Comparison of ENCODE assay signal across 8 cellular contexts in genomic region chr11:82733444-82734119, GRCh38. TPM values are rescaled to one million over a fixed set of nuclear protein-coding genes. Genes with fewer than 3 reads are reported as not detected.
DNase-seq lines count a peak whose midpoint lies in the region; ATAC-seq and TF ChIP-seq lines count a peak whose summit lies in the region.

TSS of gene FAM181B (minus strand) at chr11:82733864. CDS start at chr11:82733729, 135 bp downstream.

- H3K27me3 ChIP-seq in adipocyte (replicated peaks; ENCODE audit: control insufficient read depth, insufficient read depth, low read length) (peaks cover 51% of the 10 kb centered on the region), right atrium auricular region (peaks cover 0 to 5% of the 10 kb centered on the region in 2 donors), parathyroid adenoma (ENCODE audit: control insufficient read depth, insufficient read depth, low read length) (no peaks in the 10 kb centered on the region)

- H3K4me2 ChIP-seq in parathyroid adenoma (ENCODE audit: low read length), result peak within 1 kb of the TSS; percentile 69

- H3K79me2 ChIP-seq in parathyroid adenoma, result no peaks in the 10 kb centered on the region

- ATAC-seq in HG02588 (IDR thresholded peaks at IDR 0.05; ENCODE audit: unreplicated experiment) (no peak), GM18873 (IDR thresholded peaks at IDR 0.05; ENCODE audit: low FRiP score, unreplicated experiment) (no peak)

- peaks cover 4% of the 10 kb centered on the region for H3K9me3 ChIP-seq in adipocyte (ENCODE audit: control insufficient read depth, low read length)
- no peaks in the 10 kb centered on the region for H3K9me3 ChIP-seq in right atrium auricular region
- no peaks in the 10 kb centered on the region for H3K9me3 ChIP-seq in parathyroid adenoma (ENCODE audit: control insufficient read depth, low read length)

- H3K4me1 ChIP-seq in adipocyte (ENCODE audit: control insufficient read depth, insufficient read depth, low read length), result peaks cover 7% of the 10 kb centered on the region
- H3K4me1 ChIP-seq in right atrium auricular region, result peaks cover 0 to 11% of the 10 kb centered on the region in 2 donors
- H3K4me1 ChIP-seq in parathyroid adenoma, result no peaks in the 10 kb centered on the region

- H3K4me3 ChIP-seq in adipocyte (ENCODE audit: low read length), result peak within 1 kb of the TSS; percentile 79
- peak within 1 kb of the TSS; percentile 65 to 66 for H3K4me3 ChIP-seq in right atrium auricular region
- peak within 1 kb of the TSS; percentile 48 for H3K4me3 ChIP-seq in parathyroid adenoma (ENCODE audit: low read depth, low read length)

- H3K36me3 ChIP-seq in adipocyte (ENCODE audit: control insufficient read depth, insufficient read depth, low read length, severe bottlenecking) (no peaks in the 10 kb centered on the region), right atrium auricular region (no peaks in the 10 kb centered on the region), parathyroid adenoma (ENCODE audit: control insufficient read depth, insufficient read depth, low read length) (no peaks in the 10 kb centered on the region)

- DNase-seq in activated effector memory CD4-positive, alpha-beta T cell treated with anti-CD3 and anti-CD28 coated beads, Interleukin-2, amount 50 U/mL, for 16 hours, result peak; percentile 64
- DNase-seq in activated effector memory CD4-positive, alpha-beta T cell treated with Interleukin-2 at 50 U/mL for 16 hours, result no peak
- DNase-seq in NCI-H524 (lab: John Stamatoyannopoulos, UW) (peak; percentile 29 to 55), adipocyte (ENCODE audit: low read depth) (peak; percentile 38), right atrium auricular region (ENCODE audit: low spot score) (no peak)

- H3K27ac ChIP-seq in right atrium auricular region (peak within 1 kb of the TSS; percentile 73 to 74), parathyroid adenoma (no peak within 1 kb of the TSS)

- peak within 1 kb of the TSS; percentile 84 for H2AFZ ChIP-seq in parathyroid adenoma

- TF ChIP-seq CTCF in right atrium auricular region (IDR thresholded peaks at IDR 0.05) (no peak), parathyroid adenoma (IDR thresholded peaks at IDR 0.05) (no peak)

- peak within 1 kb of the TSS; percentile 47 for H3K9ac ChIP-seq in adipocyte (ENCODE audit: low read length)
- H3K9ac ChIP-seq in parathyroid adenoma, result no peak within 1 kb of the TSS

RNA-seq across cellular contexts. Expression of gene FAM181B, which starts in this region (rescaled TPM):
- 1 to 10 TPM; 2.4 to 3.7 TPM for total RNA-seq in right atrium auricular region

Comparison
In these comparisons a context has a peak if more than half of its experiments do, and no peak if none do; other contexts are left out.
1. DNase-seq: peak in activated effector memory CD4-positive, alpha-beta T cell treated with anti-CD3 and anti-CD28 coated beads, Interleukin-2, amount 50 U/mL, for 16 hours (single experiment), NCI-H524 (2 of 2) and adipocyte (single experiment); none in activated effector memory CD4-positive, alpha-beta T cell treated with Interleukin-2 at 50 U/mL for 16 hours (single experiment) and right atrium auricular region (single experiment).
2. Peak in every context shown above with its lines, with median percentiles within 50 percentile points of each other: H3K4me3 ChIP-seq.